In genomic region chr4:57442834-57443291, GRCh38 we compare ENCODE assay signal across 9 cellular contexts.
A peak's percentile ranks its signal among the peaks of the same experiment; 100 is the strongest.
DNase-seq lines count a peak whose midpoint lies in the region; ATAC-seq and TF ChIP-seq lines count a peak whose summit lies in the region.
"Had no signal": no experiment of that assay in that cellular context is flagged by ENCODE, and none has a peak within 500 bp of the region (broad histone marks: within the 10 kb centered on the region; RNA-seq: fewer than 3 reads in every experiment).

No MANE protein-coding gene starts in this region.

- H3K27ac Mint-ChIP-seq in neural progenitor cell: no peak overlapping the region
- H3K27ac Mint-ChIP-seq: activated T-cell treated with anti-CD3 and anti-CD28 coated beads, Interleukin-2, amount 50 U/mL, for 72 hours had no signal

- WGBS in esophagus squamous epithelium, 2 donors: 13 to 15% methylated on average over 4 of the region's 4 CpGs

- H3K36me3 ChIP-seq in esophagus squamous epithelium (no peaks in the 10 kb centered on the region), neural progenitor cell (no peaks in the 10 kb centered on the region)

- H3F3A ChIP-seq in neural progenitor cell (ENCODE audit: low read depth): no peaks in the 10 kb centered on the region

- no peak overlapping the region for H3K9ac ChIP-seq in neural progenitor cell

- H3K9me3 Mint-ChIP-seq in neural progenitor cell: no peaks in the 10 kb centered on the region

- H3K4me1 ChIP-seq in esophagus squamous epithelium: no peaks in the 10 kb centered on the region
- H3K4me1 ChIP-seq in neural progenitor cell: no peaks in the 10 kb centered on the region

- H4K20me1 ChIP-seq in neural progenitor cell (ENCODE audit: low read depth): no peaks in the 10 kb centered on the region

- H3K4me3 ChIP-seq in esophagus squamous epithelium: no peak overlapping the region
- H3K4me3 ChIP-seq in neural progenitor cell: no peak overlapping the region

- DNase-seq in NCI-H524 (lab: John Stamatoyannopoulos, UW) (peak; percentile 18 to 73), NCI-H524 treated with DMSO at 0.1 percent for 48 hours (lab: John Stamatoyannopoulos, UW) (no peak), RKO (ENCODE audit: low spot score) (peak; percentile 49), esophagus squamous epithelium (lab: John Stamatoyannopoulos, UW) (no peak), neural progenitor cell (ENCODE audit: low spot score) (peak; percentile 73)

- peaks cover 21% of the 10 kb centered on the region for H3K4me1 Mint-ChIP-seq in neural progenitor cell

- H3K27ac ChIP-seq in esophagus squamous epithelium (no peak overlapping the region), neural progenitor cell (no peak overlapping the region)

- ATAC-seq in HG03432 (IDR thresholded peaks at IDR 0.05; ENCODE audit: unreplicated experiment) (peak; percentile 68), HG02840 (IDR thresholded peaks at IDR 0.05; ENCODE audit: low FRiP score, unreplicated experiment) (no peak), HG03469 (IDR thresholded peaks at IDR 0.05; ENCODE audit: unreplicated experiment) (no peak)
- ATAC-seq: activated T-cell treated with anti-CD3 and anti-CD28 coated beads, Interleukin-2, amount 50 U/mL, for 72 hours had no signal

- no peak overlapping the region for H3K4me2 ChIP-seq in neural progenitor cell

- no peak overlapping the region for H2AFZ ChIP-seq in neural progenitor cell (replicated peaks)

- peak; percentile 6 to 77 (median 64) for TF ChIP-seq CTCF in esophagus squamous epithelium (IDR thresholded peaks at IDR 0.05)
- TF ChIP-seq CTCF in neural progenitor cell (IDR thresholded peaks at IDR 0.05): peak; percentile 89

- H3K27me3 ChIP-seq in esophagus squamous epithelium: no peaks in the 10 kb centered on the region
- no peaks in the 10 kb centered on the region for H3K27me3 ChIP-seq in neural progenitor cell

- TF ChIP-seq POLR2A in esophagus squamous epithelium (IDR thresholded peaks at IDR 0.05): no peak

- H3K4me3 Mint-ChIP-seq in neural progenitor cell: no peak overlapping the region
- H3K4me3 Mint-ChIP-seq: activated T-cell treated with anti-CD3 and anti-CD28 coated beads, Interleukin-2, amount 50 U/mL, for 72 hours had no signal

- H3K36me3 Mint-ChIP-seq in neural progenitor cell: no peaks in the 10 kb centered on the region

- no peaks in the 10 kb centered on the region for H3K79me2 ChIP-seq in neural progenitor cell (ENCODE audit: low read depth)

- peaks cover 7% of the 10 kb centered on the region for H3K27me3 Mint-ChIP-seq in neural progenitor cell (ENCODE audit: insufficient read depth, low read depth)

- H3K9me3 ChIP-seq in esophagus squamous epithelium (no peaks in the 10 kb centered on the region), neural progenitor cell (ENCODE audit: low read depth) (no peaks in the 10 kb centered on the region)

- intact Hi-C loops in esophagus squamous epithelium (cut with DNase I): no loop called here

Comparison
In these comparisons a context has a peak if more than half of its experiments do, and no peak if none do; other contexts are left out.
1. DNase-seq: peak in NCI-H524 (2 of 2), RKO (single experiment) and neural progenitor cell (single experiment); none in NCI-H524 treated with DMSO at 0.1 percent for 48 hours (single experiment) and esophagus squamous epithelium (single experiment).